22 cellular contexts compared by ENCODE assay signal in the genomic region with DNA sequence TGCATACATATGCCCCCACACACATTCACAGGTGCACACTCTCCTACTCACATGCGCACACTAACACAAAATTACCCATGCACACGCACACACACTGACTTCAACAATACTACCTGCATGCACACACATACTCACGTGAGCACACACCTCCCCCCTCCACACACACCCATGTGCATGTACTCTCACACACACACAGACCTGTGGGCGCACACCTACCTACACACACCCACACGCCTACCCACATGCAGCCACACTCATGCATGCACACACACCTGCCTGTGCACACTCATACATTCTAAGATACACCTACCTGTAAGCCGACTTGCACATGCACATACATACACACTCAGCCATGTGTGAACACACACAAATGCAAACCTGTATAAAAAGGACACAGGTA.
"Had no signal": no experiment of that assay in that cellular context is flagged by ENCODE, and none has a peak within 500 bp of the region (broad histone marks: within the 10 kb centered on the region; RNA-seq: fewer than 3 reads in every experiment).

No MANE protein-coding gene starts in this region.

- FAIRE-seq: RCC 7860 had no signal

- H3K9me3 ChIP-seq: MG63, SJSA1 had no signal

- H3K4me3 ChIP-seq: MG63, SJSA1, SK-N-MC had no signal

- DNase-seq: IMR-90, Karpas-422, KG1, NCI-H1092 treated with DMSO at 0.1 percent for 48 hours, NCI-H1436, NCI-H187, NCI-H2029, NCI-H2081 treated with DMSO at 0.1 percent for 48 hours, NCI-H2171, NCI-H226, NCI-H446, NCI-H510A, NCI-H524 treated with DMSO at 0.1 percent for 48 hours, NCI-H69, NCI-H774, Right ventricle myocardium superior, RPMI8226, SIG-M5 had no signal

- H3K36me3 ChIP-seq: MG63, SJSA1 had no signal

- H3K27me3 ChIP-seq: MG63, SJSA1 had no signal

- H3K27ac ChIP-seq: SJSA1, SK-N-MC had no signal
